19 cellular contexts compared by ENCODE assay signal in genomic region chr3:52183786-52184445, GRCh38. TPM values are rescaled to one million over a fixed set of nuclear protein-coding genes. Genes with fewer than 3 reads are reported as not detected.
DNase-seq lines count a peak whose midpoint lies in the region; ATAC-seq and TF ChIP-seq lines count a peak whose summit lies in the region.
"Had no signal": no experiment of that assay in that cellular context is flagged by ENCODE, and none has a peak within 500 bp of the region (broad histone marks: within the 10 kb centered on the region; RNA-seq: fewer than 3 reads in every experiment).

No MANE protein-coding gene starts in this region.

- H3K4me3 Mint-ChIP-seq in T-cell: no peak overlapping the region

- peak overlapping the region; percentile 37 to 87 (median 73) for H3K27ac ChIP-seq in heart left ventricle
- H3K27ac ChIP-seq in left ventricle myocardium inferior (replicated peaks): peak overlapping the region; percentile 87

- TF ChIP-seq CTCF in heart left ventricle (IDR thresholded peaks at IDR 0.05): no peak
- no peak for TF ChIP-seq CTCF in left ventricle myocardium inferior (IDR thresholded peaks at IDR 0.05; ENCODE audit: borderline replicate concordance)

- WGBS in heart left ventricle, 4 donors: 53 to 72% (median 64%) methylated on average over 6 to 7 of the region's 7 CpGs

- H3K4me3 ChIP-seq in heart left ventricle: no peak overlapping the region
- no peak overlapping the region for H3K4me3 ChIP-seq in left ventricle myocardium inferior
- H3K4me3 ChIP-seq: HAP-1, K562 had no signal

- H3K36me3 ChIP-seq in heart left ventricle: no peaks in the 10 kb centered on the region
- no peaks in the 10 kb centered on the region for H3K36me3 ChIP-seq in left ventricle myocardium inferior
- H3K36me3 ChIP-seq: HAP-1 had no signal

- CTCF ChIA-PET in T-cell (lab: Charles Lee): interaction anchor here in 1 of 2 donors (0.7 kb wide), 1 partner anchor 71 kb away, joined by 8 read pairs; no protein-coding TSS in a partner anchor

- peaks cover 0 to 16% (median 5%) of the 10 kb centered on the region in 3 donors for H3K4me1 Mint-ChIP-seq in T-cell

- POLR2A ChIA-PET in T-cell (lab: Charles Lee): no interaction called here

- H3K9me3 Mint-ChIP-seq in T-cell: no peaks in the 10 kb centered on the region

- H3K27ac Mint-ChIP-seq in T-cell: no peak overlapping the region

- H3K9me3 ChIP-seq in heart left ventricle (no peaks in the 10 kb centered on the region), left ventricle myocardium inferior (replicated peaks) (no peaks in the 10 kb centered on the region)
- H3K9me3 ChIP-seq: HAP-1 had no signal

- no peak for TF ChIP-seq POLR2A in heart left ventricle (IDR thresholded peaks at IDR 0.05)

- H3K27me3 ChIP-seq in heart left ventricle (no peaks in the 10 kb centered on the region), left ventricle myocardium inferior (ENCODE audit: low read depth) (no peaks in the 10 kb centered on the region)

- DNase-seq in heart left ventricle: peak; percentile 62 to 80 (median 73)
- DNase-seq in Right ventricle myocardium inferior (ENCODE audit: missing footprints): no peak
- peak; percentile 46 for DNase-seq in left ventricle myocardium inferior
- DNase-seq in sciatic nerve (ENCODE audit: low spot score): peak; percentile 36
- DNase-seq in NCI-H187 (lab: John Stamatoyannopoulos, UW): no peak
- no peak for DNase-seq in T-cell
- DNase-seq: DND-41; NCI-H1436; NCI-H2081 treated with DMSO at 0.1 percent for 48 hours; NCI-H2227 treated with DMSO at 0.1 percent for 48 hours; NCI-H524 treated with DMSO at 0.1 percent for 48 hours; NK-92 treated with Interleukin-12 subunit alpha and Interleukin-12 subunit beta, amount 100 ng/mL, for 24 hours; OCI-M1 had no signal

- intact Hi-C loops in heart left ventricle (cut with DNase I): loop anchor here in 1 of 10 donors (1.0 kb wide), 1 partner anchor 33 kb away; no protein-coding TSS in a partner anchor
- intact Hi-C loops in Right ventricle myocardium inferior (cut with DNase I): no loop called here
- intact Hi-C loops in left ventricle myocardium inferior (cut with micrococcal nuclease): no loop called here
- intact Hi-C loops in sciatic nerve (cut with DNase I): no loop called here

- no peaks in the 10 kb centered on the region for H3K36me3 Mint-ChIP-seq in T-cell

- H3K4me1 ChIP-seq in heart left ventricle: peaks cover 3 to 41% (median 21%) of the 10 kb centered on the region in 12 donors
- peaks cover 42% of the 10 kb centered on the region for H3K4me1 ChIP-seq in left ventricle myocardium inferior
- H3K4me1 ChIP-seq: HAP-1 had no signal

- ATAC-seq in heart left ventricle (peak; percentile 70 to 93 (median 74)), Right ventricle myocardium inferior (no peak), sciatic nerve (peak; percentile 50), GM18519 (IDR thresholded peaks at IDR 0.05; ENCODE audit: low FRiP score, unreplicated experiment) (no peak), T-cell (replicated peaks in 1 of 4) (no peak), HG03469 (IDR thresholded peaks at IDR 0.05; ENCODE audit: unreplicated experiment) (no peak)
- ATAC-seq: K562 had no signal

- no peaks in the 10 kb centered on the region for H3K27me3 Mint-ChIP-seq in T-cell

RNA-seq across cellular contexts. Expression of gene ALAS1, which starts 14.0 kb away (rescaled TPM):
- total RNA-seq in heart left ventricle: 100 to 1,000 TPM in 8 of 9 donors, 10 to 100 TPM in 1; 77.9 to 213 (median 146) TPM
- 100 to 1,000 TPM; 107 to 132 TPM for polyA plus RNA-seq in heart left ventricle
- 186 TPM for total RNA-seq in Right ventricle myocardium inferior
- total RNA-seq in left ventricle myocardium inferior: 180 TPM
- 39.1 TPM for total RNA-seq in sciatic nerve
- total RNA-seq in T-cell: 10 to 100 TPM; 12.2 to 32.7 (median 27.1) TPM

RNA-seq across cellular contexts. Expression of gene POC1A, which starts 29.7 kb away (rescaled TPM):
- 1 to 10 TPM in 7 of 9 donors, under 1 TPM in 2; 0.66 to 5.2 (median 1.4) TPM for total RNA-seq in heart left ventricle
- polyA plus RNA-seq in heart left ventricle: 1 to 10 TPM in 1 of 2 donors, under 1 TPM in 1; 0.50 to 3.0 TPM
- 1.7 TPM for total RNA-seq in Right ventricle myocardium inferior
- 1.2 TPM for total RNA-seq in left ventricle myocardium inferior
- 2.1 TPM for total RNA-seq in sciatic nerve
- total RNA-seq in T-cell: 1 to 10 TPM in 3 of 5 donors, under 1 TPM in 2; 0.91 to 1.9 (median 1.7) TPM

RNA-seq across cellular contexts. Expression of gene TLR9, which starts 41.5 kb away (rescaled TPM):
- under 1 TPM in 8 of 9 donors, not detected in 1; 0.12 to 0.65 (median 0.29) TPM for total RNA-seq in heart left ventricle
- under 1 TPM; 0.04 to 0.23 TPM for polyA plus RNA-seq in heart left ventricle
- total RNA-seq in Right ventricle myocardium inferior: 0.38 TPM
- 0.66 TPM for total RNA-seq in left ventricle myocardium inferior
- 1.1 TPM for total RNA-seq in sciatic nerve
- 1 to 10 TPM in 3 of 5 donors, under 1 TPM in 1, not detected in 1; 0.54 to 2.9 (median 2.1) TPM for total RNA-seq in T-cell
- total RNA-seq: A172, K562, RPMI7951 had no signal
- polyA plus RNA-seq: K562 had no signal

RNA-seq across cellular contexts. Expression of gene TWF2, which starts 55.0 kb away (rescaled TPM):
- 100 to 1,000 TPM in 7 of 9 donors, 10 to 100 TPM in 2; 62.9 to 133 (median 117) TPM for total RNA-seq in heart left ventricle
- polyA plus RNA-seq in heart left ventricle: 100 to 1,000 TPM in 1 of 2 donors, 10 to 100 TPM in 1; 45.8 to 109 TPM
- total RNA-seq in Right ventricle myocardium inferior: 120 TPM
- 115 TPM for total RNA-seq in left ventricle myocardium inferior
- total RNA-seq in sciatic nerve: 39.8 TPM
- total RNA-seq in T-cell: 10 to 100 TPM; 49.8 to 99.9 (median 88.3) TPM

Comparison
In these comparisons a context has a peak if more than half of its experiments do, and no peak if none do; other contexts are left out.
1. ATAC-seq: peak in heart left ventricle (4 of 4) and sciatic nerve (single experiment); none in Right ventricle myocardium inferior (single experiment), GM18519 (single experiment), T-cell (0 of 4) and HG03469 (single experiment).
2. DNase-seq: peak in heart left ventricle (5 of 5), left ventricle myocardium inferior (single experiment) and sciatic nerve (single experiment); none in Right ventricle myocardium inferior (single experiment), NCI-H187 (0 of 2) and T-cell (0 of 34).